25 cellular contexts compared by ENCODE assay signal in genomic region chr6:10588562-10589428, GRCh38.
A peak's percentile ranks its signal among the peaks of the same experiment; 100 is the strongest.
DNase-seq lines count a peak whose midpoint lies in the region; ATAC-seq and TF ChIP-seq lines count a peak whose summit lies in the region.
"Had no signal": no experiment of that assay in that cellular context is flagged by ENCODE, and none has a peak within 500 bp of the region (broad histone marks: within the 10 kb centered on the region; RNA-seq: fewer than 3 reads in every experiment).

No MANE protein-coding gene starts in this region.

- H4K8ac ChIP-seq in neuronal stem cell (ENCODE audit: low read depth, low read length), result peak overlapping the region; percentile 87

- H3K79me2 ChIP-seq in GM23338 (replicated peaks; ENCODE audit: insufficient read depth), result peaks cover 95% of the 10 kb centered on the region
- no peaks in the 10 kb centered on the region for H3K79me2 ChIP-seq in smooth muscle cell (ENCODE audit: low read depth)

- no peak overlapping the region for H2BK120ac ChIP-seq in neuronal stem cell (ENCODE audit: low read depth, low read length)

- H3K9me3 ChIP-seq in HUES64 (ENCODE audit: insufficient read depth, low read depth, low read length), result no peaks in the 10 kb centered on the region
- H3K9me3 ChIP-seq in esophagus muscularis mucosa, result no peaks in the 10 kb centered on the region
- peaks cover 0 to 5% of the 10 kb centered on the region in 2 donors for H3K9me3 ChIP-seq in neuronal stem cell (replicated peaks in 1 of 2; ENCODE audit: control insufficient read depth in 2 of 2, insufficient read depth in 1 of 2, low read depth in 1 of 2, low read length in 2 of 2)
- H3K9me3 ChIP-seq in smooth muscle cell (replicated peaks; ENCODE audit: low read depth), result no peaks in the 10 kb centered on the region
- H3K9me3 ChIP-seq: colonic mucosa, esophagus squamous epithelium, thoracic aorta had no signal

- no peak for TF ChIP-seq POLR2A in esophagus muscularis mucosa (IDR thresholded peaks at IDR 0.05; ENCODE audit: low read depth)

- H2BK12ac ChIP-seq in neuronal stem cell (ENCODE audit: low read length), result peak overlapping the region; percentile 51

- H3K4me1 ChIP-seq in GM23338 (ENCODE audit: insufficient read depth), result peaks cover 66% of the 10 kb centered on the region
- peaks cover 65% of the 10 kb centered on the region for H3K4me1 ChIP-seq in HUES64 (ENCODE audit: insufficient read depth, low read length)
- H3K4me1 ChIP-seq in esophagus muscularis mucosa, result peaks cover 5 to 55% (median 46%) of the 10 kb centered on the region in 4 donors
- H3K4me1 ChIP-seq in neuronal stem cell (ENCODE audit: control insufficient read depth in 2 of 2, insufficient read depth in 1 of 2, low read depth in 1 of 2, low read length in 2 of 2), result peaks cover 19 to 34% of the 10 kb centered on the region in 2 donors
- peaks cover 31% of the 10 kb centered on the region for H3K4me1 ChIP-seq in smooth muscle cell (ENCODE audit: low read depth)
- H3K4me1 ChIP-seq: colonic mucosa had no signal

- peak overlapping the region; percentile 73 for H4K91ac ChIP-seq in neuronal stem cell (ENCODE audit: low read depth, low read length, poor library complexity)

- intact Hi-C loops in esophagus muscularis mucosa (cut with DNase I), result no loop called here

- H3K27ac Mint-ChIP-seq in GM23338, result no peak overlapping the region
- H3K27ac Mint-ChIP-seq: activated CD4-positive, alpha-beta T cell treated with anti-CD3 and anti-CD28 coated beads for 36 hours; activated CD8-positive, alpha-beta T cell treated with anti-CD3 and anti-CD28 coated beads, Interleukin-2, amount 10 ng/mL, durations not matched to agents 7 days and 5 days; activated naive CD4-positive, alpha-beta T cell treated with anti-CD3 and anti-CD28 coated beads, Interleukin-2, amount 50 U/mL, for 72 hours; activated T-helper 2 cell treated with anti-CD3 and anti-CD28 coated beads, Interferon-gamma antibody, Interleukin-2, Interleukin-4, amounts not matched to agents 10 μg/mL and 5 μg/mL and 100 μg/mL, durations not matched to agents 14 hours and 24 hours and 36 hours; stimulated activated naive CD8-positive, alpha-beta T cell treated with anti-CD3 and anti-CD28 coated beads, Interleukin-15, Interleukin-2, amounts not matched to agents 100 ng/mL and 50 ng/mL, for 24 hours had no signal

- WGBS in HUES64, result 87% methylated on average over 7 of the region's 7 CpGs
- 93% methylated on average over 7 of the region's 7 CpGs for WGBS in esophagus muscularis mucosa
- 100% methylated on average over 1 to 6 of the region's 7 CpGs for WGBS in neuronal stem cell (ENCODE audit: extremely low coverage in 2 of 2, insufficient read length in 2 of 2, insufficient replicate concordance in 1 of 2), 2 donors
- WGBS in smooth muscle cell (ENCODE audit: low lambda C conversion rate), result 90% methylated on average over 6 of the region's 7 CpGs

- H3F3A ChIP-seq in GM23338 (replicated peaks; ENCODE audit: low read depth), result peaks cover 21% of the 10 kb centered on the region
- no peaks in the 10 kb centered on the region for H3F3A ChIP-seq in smooth muscle cell (ENCODE audit: low read depth)

- H3K23ac ChIP-seq in neuronal stem cell (ENCODE audit: low read depth, low read length, poor library complexity), result peak overlapping the region; percentile 8

- no peak overlapping the region for H2BK15ac ChIP-seq in neuronal stem cell (ENCODE audit: low read length)

- H3K4ac ChIP-seq in neuronal stem cell (ENCODE audit: low read length), result no peak overlapping the region

- peaks cover 53% of the 10 kb centered on the region for H3K4me1 Mint-ChIP-seq in GM23338
- H3K4me1 Mint-ChIP-seq: activated CD4-positive, alpha-beta T cell treated with anti-CD3 and anti-CD28 coated beads for 36 hours had no signal

- H3K4me3 ChIP-seq in GM23338, result peak overlapping the region; percentile 60
- peak overlapping the region; percentile 62 for H3K4me3 ChIP-seq in HUES64 (ENCODE audit: low read length)
- H3K4me3 ChIP-seq in esophagus muscularis mucosa, result peak overlapping the region; percentile 9 to 46 (median 26)
- peak overlapping the region in 1 of 2 donors; percentile 73 for H3K4me3 ChIP-seq in neuronal stem cell (ENCODE audit: low read length in 2 of 2)
- no peak overlapping the region for H3K4me3 ChIP-seq in smooth muscle cell
- H3K4me3 ChIP-seq: colonic mucosa, esophagus squamous epithelium, thoracic aorta had no signal

- no peak for DNase-seq in GM23338 (ENCODE audit: low spot score)
- no peak for DNase-seq in esophagus muscularis mucosa (ENCODE audit: extremely low spot score)
- DNase-seq in neuronal stem cell (ENCODE audit: low spot score), result no peak
- DNase-seq in smooth muscle cell (lab: John Stamatoyannopoulos, UW; ENCODE audit: unreplicated experiment), result no peak
- no peak for DNase-seq in AG20443 (ENCODE audit: low spot score)
- no peak for DNase-seq in GDM1 (lab: John Stamatoyannopoulos, UW)
- DNase-seq: activated CD4-positive, alpha-beta T cell treated with anti-CD3 and anti-CD28 coated beads for 36 hours; activated CD8-positive, alpha-beta T cell treated with anti-CD3 and anti-CD28 coated beads, Interleukin-2, amount 10 ng/mL, durations not matched to agents 7 days and 5 days; colonic mucosa; DMS79 treated with DMSO at 0.1 percent for 48 hours; esophagus squamous epithelium; foreskin melanocyte; Karpas-422; NCI-H1436; NCI-H2107; NCI-H446; NCI-H82 had no signal

- TF ChIP-seq CTCF in GM23338 (conservative IDR thresholded peaks at IDR 0.05; ENCODE audit: low read depth in 2 of 2) (no peak), esophagus muscularis mucosa (IDR thresholded peaks at IDR 0.05) (no peak), smooth muscle cell (IDR thresholded peaks at IDR 0.05; ENCODE audit: borderline replicate concordance, insufficient read depth, poor library complexity, severe bottlenecking) (no peak)

- H3K27ac ChIP-seq in GM23338 (ENCODE audit: low read depth) (peak overlapping the region; percentile 89), HUES64 (ENCODE audit: low read depth, low read length) (no peak overlapping the region), esophagus muscularis mucosa (replicated peaks in 1 of 4) (no peak overlapping the region), neuronal stem cell (replicated peaks; ENCODE audit: low read length) (no peak overlapping the region), smooth muscle cell (ENCODE audit: low read depth) (no peak overlapping the region)
- H3K27ac ChIP-seq: C4-2B, colonic mucosa, esophagus squamous epithelium, thoracic aorta had no signal

- peaks cover 18% of the 10 kb centered on the region for H4K20me1 ChIP-seq in GM23338 (replicated peaks; ENCODE audit: insufficient read depth)
- H4K20me1 ChIP-seq in smooth muscle cell (ENCODE audit: low read depth), result no peaks in the 10 kb centered on the region

- H3K18ac ChIP-seq in neuronal stem cell (ENCODE audit: low read length), result no peak overlapping the region

- H3K9me3 Mint-ChIP-seq in GM23338, result no peaks in the 10 kb centered on the region
- H3K9me3 Mint-ChIP-seq: activated naive CD4-positive, alpha-beta T cell treated with anti-CD3 and anti-CD28 coated beads, Interleukin-2, amount 50 U/mL, for 72 hours; activated T-helper 2 cell treated with anti-CD3 and anti-CD28 coated beads, Interferon-gamma antibody, Interleukin-2, Interleukin-4, amounts not matched to agents 10 μg/mL and 5 μg/mL and 100 μg/mL, durations not matched to agents 14 hours and 24 hours and 36 hours; stimulated activated naive CD8-positive, alpha-beta T cell treated with anti-CD3 and anti-CD28 coated beads, Interleukin-15, Interleukin-2, amounts not matched to agents 100 ng/mL and 50 ng/mL, for 24 hours had no signal

- no peak for TF ChIP-seq EP300 in esophagus muscularis mucosa (IDR thresholded peaks at IDR 0.05)

- H3K9ac ChIP-seq in HUES64 (ENCODE audit: low read depth, low read length), result peak overlapping the region; percentile 25; the same call in 1 of the 2 replicates
- H3K9ac ChIP-seq in neuronal stem cell (ENCODE audit: low read depth, low read length, poor library complexity), result peak overlapping the region; percentile 78
- H3K9ac ChIP-seq in smooth muscle cell (ENCODE audit: low read depth), result no peak overlapping the region

- ATAC-seq in GM23338 (no peak), GM19324 (IDR thresholded peaks at IDR 0.05; ENCODE audit: low FRiP score, unreplicated experiment) (no peak)
- ATAC-seq: activated CD4-positive, alpha-beta T cell treated with anti-CD3 and anti-CD28 coated beads for 36 hours had no signal

- H3K36me3 Mint-ChIP-seq in GM23338 (ENCODE audit: low read depth), result peaks cover 19% of the 10 kb centered on the region
- H3K36me3 Mint-ChIP-seq: activated naive CD4-positive, alpha-beta T cell treated with anti-CD3 and anti-CD28 coated beads, Interleukin-2, amount 50 U/mL, for 72 hours had no signal

- H3K36me3 ChIP-seq in GM23338 (ENCODE audit: insufficient read depth), result no peaks in the 10 kb centered on the region; the same call in 1 of the 2 replicates
- no peaks in the 10 kb centered on the region for H3K36me3 ChIP-seq in HUES64 (ENCODE audit: insufficient read depth, low read length)
- no peaks in the 10 kb centered on the region for H3K36me3 ChIP-seq in esophagus muscularis mucosa
- no peaks in the 10 kb centered on the region for H3K36me3 ChIP-seq in neuronal stem cell (replicated peaks in 1 of 2; ENCODE audit: control insufficient read depth in 2 of 2, insufficient read depth in 2 of 2, low read length in 2 of 2)
- H3K36me3 ChIP-seq in smooth muscle cell (ENCODE audit: low read depth), result no peaks in the 10 kb centered on the region
- H3K36me3 ChIP-seq: colonic mucosa, esophagus squamous epithelium, thoracic aorta had no signal

- H3K9me2 ChIP-seq in GM23338 (ENCODE audit: insufficient read depth), result no peaks in the 10 kb centered on the region

- H3K27me3 Mint-ChIP-seq in GM23338 (ENCODE audit: insufficient read depth, low read depth, poor library complexity), result peaks cover 20% of the 10 kb centered on the region
- H3K27me3 Mint-ChIP-seq: activated CD4-positive, alpha-beta T cell treated with anti-CD3 and anti-CD28 coated beads for 36 hours; stimulated activated naive CD8-positive, alpha-beta T cell treated with anti-CD3 and anti-CD28 coated beads, Interleukin-15, Interleukin-2, amounts not matched to agents 100 ng/mL and 50 ng/mL, for 24 hours had no signal

- no peak overlapping the region for H2AK5ac ChIP-seq in neuronal stem cell (ENCODE audit: low read depth, low read length)

- H3K14ac ChIP-seq in neuronal stem cell (ENCODE audit: low read length), result peak overlapping the region; percentile 85

- peak overlapping the region; percentile 79 for H3K4me2 ChIP-seq in GM23338
- H3K4me2 ChIP-seq in neuronal stem cell (ENCODE audit: insufficient read depth, low read length, poor library complexity, severe bottlenecking), result peak overlapping the region; percentile 52
- no peak overlapping the region for H3K4me2 ChIP-seq in smooth muscle cell

- no peak overlapping the region for H2AFZ ChIP-seq in GM23338
- H2AFZ ChIP-seq in neuronal stem cell (ENCODE audit: low read length), result no peak overlapping the region
- H2AFZ ChIP-seq in smooth muscle cell (ENCODE audit: low read depth), result no peak overlapping the region

- peaks cover 8% of the 10 kb centered on the region for H3K79me1 ChIP-seq in neuronal stem cell (ENCODE audit: low read depth, low read length)

- H3K4me3 Mint-ChIP-seq in GM23338, result no peak overlapping the region
- H3K4me3 Mint-ChIP-seq: activated CD4-positive, alpha-beta T cell treated with anti-CD3 and anti-CD28 coated beads for 36 hours; activated CD8-positive, alpha-beta T cell treated with anti-CD3 and anti-CD28 coated beads, Interleukin-2, amount 10 ng/mL, durations not matched to agents 7 days and 5 days; neural crest cell; stimulated activated naive CD8-positive, alpha-beta T cell treated with anti-CD3 and anti-CD28 coated beads, Interleukin-15, Interleukin-2, amounts not matched to agents 100 ng/mL and 50 ng/mL, for 24 hours had no signal

- H3K27me3 ChIP-seq in GM23338 (ENCODE audit: insufficient read depth), result no peaks in the 10 kb centered on the region
- H3K27me3 ChIP-seq in HUES64 (ENCODE audit: insufficient read depth, low read length), result no peaks in the 10 kb centered on the region
- H3K27me3 ChIP-seq in esophagus muscularis mucosa, result no peaks in the 10 kb centered on the region
- H3K27me3 ChIP-seq in neuronal stem cell (ENCODE audit: control insufficient read depth in 3 of 3, insufficient read depth in 3 of 3, low read depth in 1 of 3, low read length in 3 of 3), result no peaks in the 10 kb centered on the region
- H3K27me3 ChIP-seq in smooth muscle cell (ENCODE audit: low read depth), result peaks cover 35% of the 10 kb centered on the region
- H3K27me3 ChIP-seq: colonic mucosa, esophagus squamous epithelium had no signal

- no peak overlapping the region for H2BK5ac ChIP-seq in neuronal stem cell (ENCODE audit: low read length)
